In the genomic region with DNA sequence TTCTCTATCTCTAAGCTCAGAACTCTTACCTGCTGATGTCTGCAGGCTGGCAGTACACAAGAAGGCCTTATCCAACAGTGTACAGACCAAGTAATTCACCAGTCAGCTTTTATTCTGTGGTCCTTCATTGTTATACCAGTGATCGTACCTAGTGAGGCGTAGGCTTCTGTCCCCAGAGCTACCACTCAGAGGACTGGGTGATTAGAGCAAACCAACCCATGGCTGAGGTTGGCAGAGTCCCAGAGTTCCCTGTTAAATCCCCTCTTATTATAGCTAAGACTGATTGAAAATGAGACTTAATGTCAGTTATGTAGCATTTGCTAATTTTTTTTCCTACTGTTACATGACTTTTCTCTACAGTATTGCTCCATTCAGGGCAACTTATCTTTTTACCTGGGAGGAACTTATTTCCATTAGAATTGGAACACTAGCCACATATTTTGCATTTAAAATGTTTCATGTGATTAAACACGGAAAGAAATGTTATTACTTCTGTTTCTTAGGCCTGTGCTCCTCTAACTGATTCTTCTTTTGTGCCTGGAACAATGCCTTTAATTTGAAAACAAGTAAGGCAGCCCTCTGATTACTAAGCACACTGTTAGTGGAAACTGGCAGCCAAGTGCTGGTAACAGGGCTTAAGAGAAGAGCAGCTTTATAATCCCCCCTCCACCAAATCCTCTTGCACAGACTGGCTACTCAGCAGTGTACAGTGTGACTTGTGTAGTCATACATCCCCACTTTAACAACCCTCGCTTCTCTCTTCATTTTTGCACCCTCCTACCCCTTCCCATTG, we compare ENCODE assay signal across 1 cellular context.
TF ChIP-seq lines count a peak whose summit lies in the region.

No MANE protein-coding gene starts in this region.

TF ChIP-seq in HEK293T, 16 proteins besides CTCF, POLR2A, EP300 and RAD21:
- no peak for TF ChIP-seq ELF4 (IDR thresholded peaks at IDR 0.05)
- no peak for TF ChIP-seq FOXK2 (IDR thresholded peaks at IDR 0.05)
- no peak for TF ChIP-seq LEF1 (IDR thresholded peaks at IDR 0.05; ENCODE audit: borderline replicate concordance)
- TF ChIP-seq BHLHE40 (IDR thresholded peaks at IDR 0.05; ENCODE audit: borderline replicate concordance), result no peak
- TF ChIP-seq, protein P1, sequence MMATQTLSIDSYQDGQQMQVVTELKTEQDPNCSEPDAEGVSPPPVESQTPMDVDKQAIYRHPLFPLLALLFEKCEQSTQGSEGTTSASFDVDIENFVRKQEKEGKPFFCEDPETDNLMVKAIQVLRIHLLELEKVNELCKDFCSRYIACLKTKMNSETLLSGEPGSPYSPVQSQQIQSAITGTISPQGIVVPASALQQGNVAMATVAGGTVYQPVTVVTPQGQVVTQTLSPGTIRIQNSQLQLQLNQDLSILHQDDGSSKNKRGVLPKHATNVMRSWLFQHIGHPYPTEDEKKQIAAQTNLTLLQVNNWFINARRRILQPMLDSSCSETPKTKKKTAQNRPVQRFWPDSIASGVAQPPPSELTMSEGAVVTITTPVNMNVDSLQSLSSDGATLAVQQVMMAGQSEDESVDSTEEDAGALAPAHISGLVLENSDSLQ (IDR thresholded peaks at IDR 0.05), result no peak
- TF ChIP-seq FOXM1 (IDR thresholded peaks at IDR 0.05; ENCODE audit: borderline replicate concordance), result no peak
- no peak for TF ChIP-seq SUZ12 (IDR thresholded peaks at IDR 0.05)
- TF ChIP-seq L3MBTL2 (conservative IDR thresholded peaks at IDR 0.05), result no peak
- no peak for TF ChIP-seq NFRKB (IDR thresholded peaks at IDR 0.05)
- no peak for TF ChIP-seq TARDBP (IDR thresholded peaks at IDR 0.05)
- TF ChIP-seq ZNF384 (IDR thresholded peaks at IDR 0.05), result no peak
- TF ChIP-seq ARNT (IDR thresholded peaks at IDR 0.05), result no peak
- no peak for TF ChIP-seq FOXA1 (IDR thresholded peaks at IDR 0.05)
- no peak for TF ChIP-seq HDGF (IDR thresholded peaks at IDR 0.05; ENCODE audit: borderline replicate concordance)
